In genomic region chr12:123471374-123472068, GRCh38 we compare ENCODE assay signal across 15 cellular contexts. TPM values are rescaled to one million over a fixed set of nuclear protein-coding genes. Genes with fewer than 3 reads are reported as not detected.
DNase-seq lines count a peak whose midpoint lies in the region; ATAC-seq and FAIRE-seq lines count a peak whose summit lies in the region.
"Had no signal": no experiment of that assay in that cellular context is flagged by ENCODE, and none has a peak within 500 bp of the region (broad histone marks: within the 10 kb centered on the region; RNA-seq: fewer than 3 reads in every experiment).

No MANE protein-coding gene starts in this region.

- intact Hi-C loops in right cardiac atrium (cut with DNase I): no loop called here

- peaks cover 0 to 3% of the 10 kb centered on the region in 2 donors for H3K36me3 ChIP-seq in small intestine (ENCODE audit: control insufficient read depth in 2 of 2, insufficient read depth in 2 of 2, low read length in 2 of 2)

- H3K4me3 ChIP-seq in right cardiac atrium (ENCODE audit: low read length): no peak overlapping the region
- no peak overlapping the region for H3K4me3 ChIP-seq in small intestine (ENCODE audit: low read depth in 1 of 2, low read length in 2 of 2)
- H3K4me3 ChIP-seq: SJSA1, suprapubic skin had no signal

- H3K4me1 ChIP-seq in right cardiac atrium (ENCODE audit: control insufficient read depth, insufficient read depth, low read length) (no peaks in the 10 kb centered on the region), small intestine (ENCODE audit: control insufficient read depth in 2 of 2, insufficient read depth in 1 of 2, low read depth in 1 of 2, low read length in 1 of 2) (no peaks in the 10 kb centered on the region)
- H3K4me1 ChIP-seq: SJSA1 had no signal

- peaks cover 57% of the 10 kb centered on the region for H3K36me3 Mint-ChIP-seq in stimulated activated effector memory CD8-positive, alpha-beta T cell treated with anti-CD3 and anti-CD28 coated beads, Interleukin-12 subunit alpha, Interleukin-12 subunit beta, amount 100 ng/mL, for 72 hours
- H3K36me3 Mint-ChIP-seq: IgD-negative memory B cell had no signal

- DNase-seq in GM04504 (ENCODE audit: low read depth) (peak; percentile 46), anterior cingulate cortex (lab: John Stamatoyannopoulos, UW) (peak in 37 of 58 donors; percentile 6 to 83 (median 42)), right cardiac atrium (peak; percentile 44 to 74 (median 64)), superior temporal gyrus (ENCODE audit: extremely low spot score) (peak; percentile 70), NK-92 (lab: John Stamatoyannopoulos, UW; ENCODE audit: unreplicated experiment) (no peak), small intestine (no peak)
- no peak for DNase-seq in stimulated activated effector memory CD8-positive, alpha-beta T cell treated with anti-CD3 and anti-CD28 coated beads, Interleukin-12 subunit alpha, Interleukin-12 subunit beta, amount 100 ng/mL, for 72 hours (ENCODE audit: low spot score in 2 of 2)
- DNase-seq: effector memory CD4-positive, alpha-beta T cell; NCI-H2107; stimulated activated CD4-positive, alpha-beta T cell treated with anti-CD3 and anti-CD28 coated beads, Interleukin-4, amount 100 ng/mL, for 1 hour had no signal

- no peak overlapping the region for H3K4me3 Mint-ChIP-seq in stimulated activated effector memory CD8-positive, alpha-beta T cell treated with anti-CD3 and anti-CD28 coated beads, Interleukin-12 subunit alpha, Interleukin-12 subunit beta, amount 100 ng/mL, for 72 hours
- H3K4me3 Mint-ChIP-seq: IgD-negative memory B cell had no signal

- H3K27ac ChIP-seq in right cardiac atrium (ENCODE audit: low read length) (peak overlapping the region; percentile 63), small intestine (ENCODE audit: low read depth in 1 of 2, low read length in 1 of 2) (no peak overlapping the region)
- H3K27ac ChIP-seq: SJSA1, suprapubic skin had no signal

- FAIRE-seq in small intestine (lab: Jason Lieb, UNC): no peak
- FAIRE-seq: H1 had no signal

- no peak overlapping the region for H3K27ac Mint-ChIP-seq in stimulated activated effector memory CD8-positive, alpha-beta T cell treated with anti-CD3 and anti-CD28 coated beads, Interleukin-12 subunit alpha, Interleukin-12 subunit beta, amount 100 ng/mL, for 72 hours
- H3K27ac Mint-ChIP-seq: IgD-negative memory B cell had no signal

- peaks cover 9% of the 10 kb centered on the region for H3K4me1 Mint-ChIP-seq in stimulated activated effector memory CD8-positive, alpha-beta T cell treated with anti-CD3 and anti-CD28 coated beads, Interleukin-12 subunit alpha, Interleukin-12 subunit beta, amount 100 ng/mL, for 72 hours

- ATAC-seq in right cardiac atrium: peak; percentile 73 to 79
- no peak for ATAC-seq in stimulated activated effector memory CD8-positive, alpha-beta T cell treated with anti-CD3 and anti-CD28 coated beads, Interleukin-12 subunit alpha, Interleukin-12 subunit beta, amount 100 ng/mL, for 72 hours
- ATAC-seq: activated CD4-positive, CD25-positive, alpha-beta regulatory T cell treated with anti-CD3 and anti-CD28 coated beads, Interleukin-2, amount 50 U/mL, for 24 hours had no signal

- no peaks in the 10 kb centered on the region for H3K9me3 Mint-ChIP-seq in stimulated activated effector memory CD8-positive, alpha-beta T cell treated with anti-CD3 and anti-CD28 coated beads, Interleukin-12 subunit alpha, Interleukin-12 subunit beta, amount 100 ng/mL, for 72 hours
- H3K9me3 Mint-ChIP-seq: IgD-negative memory B cell had no signal

- H3K9me3 ChIP-seq in right cardiac atrium (ENCODE audit: control insufficient read depth, low read length) (no peaks in the 10 kb centered on the region), small intestine (ENCODE audit: control insufficient read depth, low read depth) (no peaks in the 10 kb centered on the region)
- H3K9me3 ChIP-seq: SJSA1, suprapubic skin had no signal

- WGBS in right cardiac atrium: 68% methylated on average over 8 of the region's 8 CpGs
- 85 to 89% (median 87%) methylated on average over 8 of the region's 8 CpGs for WGBS in small intestine, 3 donors

- no peaks in the 10 kb centered on the region for H3K27me3 ChIP-seq in right cardiac atrium (ENCODE audit: control insufficient read depth, insufficient read depth)
- no peaks in the 10 kb centered on the region for H3K27me3 ChIP-seq in small intestine (ENCODE audit: control insufficient read depth in 2 of 2, insufficient read depth in 2 of 2, low read length in 2 of 2)
- H3K27me3 ChIP-seq: SJSA1, suprapubic skin had no signal

RNA-seq across cellular contexts. Expression of gene SNRNP35, which starts 13.6 kb away (rescaled TPM):
- 10 to 100 TPM; 19.2 to 26.6 (median 26.1) TPM for total RNA-seq in right cardiac atrium
- 48.1 TPM for polyA plus RNA-seq in right cardiac atrium
- 10 to 100 TPM; 25.0 to 51.4 (median 33.2) TPM for polyA plus RNA-seq in small intestine

RNA-seq across cellular contexts. Expression of gene RILPL2, which starts 35.0 kb away (rescaled TPM):
- 1 to 10 TPM; 3.4 to 4.0 (median 3.8) TPM for total RNA-seq in right cardiac atrium
- polyA plus RNA-seq in right cardiac atrium (4.3 TPM), small intestine (1 to 10 TPM in 2 of 3 donors, under 1 TPM in 1; 0.45 to 5.1 (median 2.7) TPM)

Comparison
In these comparisons a context has a peak if more than half of its experiments do, and no peak if none do; other contexts are left out.
1. DNase-seq: peak in GM04504 (single experiment), anterior cingulate cortex (37 of 58), right cardiac atrium (3 of 3) and superior temporal gyrus (single experiment); none in stimulated activated effector memory CD8-positive, alpha-beta T cell treated with anti-CD3 and anti-CD28 coated beads, Interleukin-12 subunit alpha, Interleukin-12 subunit beta, amount 100 ng/mL, for 72 hours (0 of 2), NK-92 (single experiment) and small intestine (single experiment).